12 cellular contexts compared by ENCODE assay signal in the genomic region with DNA sequence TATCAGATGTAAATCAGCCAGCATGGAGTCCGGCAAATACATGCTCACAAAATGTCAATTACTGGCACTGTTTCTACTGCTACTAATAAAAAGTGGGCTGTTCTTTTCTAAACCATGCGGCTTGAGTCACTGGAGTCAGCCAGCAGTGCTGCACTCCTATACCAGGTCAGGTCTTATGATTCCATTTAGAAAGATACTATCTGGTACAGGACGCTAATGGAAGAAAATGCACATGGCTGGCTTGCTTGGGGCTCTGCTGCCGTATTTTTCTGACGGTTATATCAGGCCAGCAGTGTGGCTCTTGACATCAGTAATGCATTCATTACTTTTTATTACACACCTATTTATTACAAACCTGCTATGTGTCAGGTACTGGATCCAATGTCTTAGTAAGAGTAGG.
A peak's percentile ranks its signal among the peaks of the same experiment; 100 is the strongest.
DNase-seq lines count a peak whose midpoint lies in the region; ATAC-seq and TF ChIP-seq lines count a peak whose summit lies in the region.
"Had no signal": no experiment of that assay in that cellular context is flagged by ENCODE, and none has a peak within 500 bp of the region (broad histone marks: within the 10 kb centered on the region; RNA-seq: fewer than 3 reads in every experiment).

No MANE protein-coding gene starts in this region.

- no peak overlapping the region for H3K27ac ChIP-seq in stomach
- H3K27ac ChIP-seq: C4-2B had no signal

- no peak overlapping the region for H3K4me3 ChIP-seq in stomach

- TF ChIP-seq EP300 in stomach (IDR thresholded peaks at IDR 0.05): no peak

- DNase-seq in SK-N-DZ (ENCODE audit: low spot score) (peak; percentile 93), mesenteric fat pad (ENCODE audit: low spot score) (peak; percentile 6), stomach (no peak), SHP77 treated with DMSO at 0.1 percent for 48 hours (lab: John Stamatoyannopoulos, UW) (no peak), ureter (ENCODE audit: low spot score) (no peak)
- DNase-seq: ACHN; Caco-2; CD4-positive, alpha-beta T cell; H9 had no signal

- no peaks in the 10 kb centered on the region for H3K36me3 ChIP-seq in stomach

- TF ChIP-seq CTCF in stomach (IDR thresholded peaks at IDR 0.05): no peak

- intact Hi-C loops in stomach (cut with DNase I; ENCODE audit: low total_unique reads): no loop called here

- H3K27me3 ChIP-seq in stomach: no peaks in the 10 kb centered on the region

- no peaks in the 10 kb centered on the region for H3K9me3 ChIP-seq in stomach
- H3K9me3 ChIP-seq: Caco-2 had no signal

- no peak for TF ChIP-seq POLR2A in stomach (IDR thresholded peaks at IDR 0.05)

- peaks cover 29 to 50% (median 34%) of the 10 kb centered on the region in 4 donors for H3K4me1 ChIP-seq in stomach

- peak; percentile 79 for ATAC-seq in SK-N-SH treated with all-trans-retinoic acid at 6 μM for 48 hours
- ATAC-seq: HepG2 had no signal

- WGBS in stomach, 5 donors: 91 to 92% (median 91%) methylated on average over 5 of the region's 5 CpGs

TF ChIP-seq in SK-N-SH treated with all-trans-retinoic acid at 6 μM for 48 hours, 23 proteins besides CTCF, POLR2A, EP300 and RAD21:
- TF ChIP-seq ZNF8 (CRISPR knock-in tag; IDR thresholded peaks at IDR 0.05): no peak
- TF ChIP-seq GLIS3 (CRISPR knock-in tag; IDR thresholded peaks at IDR 0.05): no peak
- TF ChIP-seq TCF4 (CRISPR knock-in tag; IDR thresholded peaks at IDR 0.05; ENCODE audit: borderline replicate concordance): peak; percentile 97
- TF ChIP-seq ZC3H10 (CRISPR knock-in tag; IDR thresholded peaks at IDR 0.05): no peak
- TF ChIP-seq ESRRG (CRISPR knock-in tag; IDR thresholded peaks at IDR 0.05): no peak; the same call in 1 of the 2 replicates
- TF ChIP-seq, protein P1, sequence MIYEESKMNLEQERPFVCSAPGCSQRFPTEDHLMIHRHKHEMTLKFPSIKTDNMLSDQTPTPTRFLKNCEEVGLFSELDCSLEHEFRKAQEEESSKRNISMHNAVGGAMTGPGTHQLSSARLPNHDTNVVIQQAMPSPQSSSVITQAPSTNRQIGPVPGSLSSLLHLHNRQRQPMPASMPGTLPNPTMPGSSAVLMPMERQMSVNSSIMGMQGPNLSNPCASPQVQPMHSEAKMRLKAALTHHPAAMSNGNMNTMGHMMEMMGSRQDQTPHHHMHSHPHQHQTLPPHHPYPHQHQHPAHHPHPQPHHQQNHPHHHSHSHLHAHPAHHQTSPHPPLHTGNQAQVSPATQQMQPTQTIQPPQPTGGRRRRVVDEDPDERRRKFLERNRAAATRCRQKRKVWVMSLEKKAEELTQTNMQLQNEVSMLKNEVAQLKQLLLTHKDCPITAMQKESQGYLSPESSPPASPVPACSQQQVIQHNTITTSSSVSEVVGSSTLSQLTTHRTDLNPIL (CRISPR knock-in tag; IDR thresholded peaks at IDR 0.05; ENCODE audit: low read depth): peak; percentile 66; the same call in 1 of the 2 replicates
- TF ChIP-seq, protein P2, sequence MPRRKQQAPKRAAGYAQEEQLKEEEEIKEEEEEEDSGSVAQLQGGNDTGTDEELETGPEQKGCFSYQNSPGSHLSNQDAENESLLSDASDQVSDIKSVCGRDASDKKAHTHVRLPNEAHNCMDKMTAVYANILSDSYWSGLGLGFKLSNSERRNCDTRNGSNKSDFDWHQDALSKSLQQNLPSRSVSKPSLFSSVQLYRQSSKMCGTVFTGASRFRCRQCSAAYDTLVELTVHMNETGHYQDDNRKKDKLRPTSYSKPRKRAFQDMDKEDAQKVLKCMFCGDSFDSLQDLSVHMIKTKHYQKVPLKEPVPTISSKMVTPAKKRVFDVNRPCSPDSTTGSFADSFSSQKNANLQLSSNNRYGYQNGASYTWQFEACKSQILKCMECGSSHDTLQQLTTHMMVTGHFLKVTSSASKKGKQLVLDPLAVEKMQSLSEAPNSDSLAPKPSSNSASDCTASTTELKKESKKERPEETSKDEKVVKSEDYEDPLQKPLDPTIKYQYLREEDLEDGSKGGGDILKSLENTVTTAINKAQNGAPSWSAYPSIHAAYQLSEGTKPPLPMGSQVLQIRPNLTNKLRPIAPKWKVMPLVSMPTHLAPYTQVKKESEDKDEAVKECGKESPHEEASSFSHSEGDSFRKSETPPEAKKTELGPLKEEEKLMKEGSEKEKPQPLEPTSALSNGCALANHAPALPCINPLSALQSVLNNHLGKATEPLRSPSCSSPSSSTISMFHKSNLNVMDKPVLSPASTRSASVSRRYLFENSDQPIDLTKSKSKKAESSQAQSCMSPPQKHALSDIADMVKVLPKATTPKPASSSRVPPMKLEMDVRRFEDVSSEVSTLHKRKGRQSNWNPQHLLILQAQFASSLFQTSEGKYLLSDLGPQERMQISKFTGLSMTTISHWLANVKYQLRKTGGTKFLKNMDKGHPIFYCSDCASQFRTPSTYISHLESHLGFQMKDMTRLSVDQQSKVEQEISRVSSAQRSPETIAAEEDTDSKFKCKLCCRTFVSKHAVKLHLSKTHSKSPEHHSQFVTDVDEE (CRISPR knock-in tag; IDR thresholded peaks at IDR 0.05): peak; percentile 97; the same call in 1 of the 2 replicates
- TF ChIP-seq TOX (CRISPR knock-in tag; IDR thresholded peaks at IDR 0.05; ENCODE audit: borderline replicate concordance): no peak
- TF ChIP-seq, protein P3, sequence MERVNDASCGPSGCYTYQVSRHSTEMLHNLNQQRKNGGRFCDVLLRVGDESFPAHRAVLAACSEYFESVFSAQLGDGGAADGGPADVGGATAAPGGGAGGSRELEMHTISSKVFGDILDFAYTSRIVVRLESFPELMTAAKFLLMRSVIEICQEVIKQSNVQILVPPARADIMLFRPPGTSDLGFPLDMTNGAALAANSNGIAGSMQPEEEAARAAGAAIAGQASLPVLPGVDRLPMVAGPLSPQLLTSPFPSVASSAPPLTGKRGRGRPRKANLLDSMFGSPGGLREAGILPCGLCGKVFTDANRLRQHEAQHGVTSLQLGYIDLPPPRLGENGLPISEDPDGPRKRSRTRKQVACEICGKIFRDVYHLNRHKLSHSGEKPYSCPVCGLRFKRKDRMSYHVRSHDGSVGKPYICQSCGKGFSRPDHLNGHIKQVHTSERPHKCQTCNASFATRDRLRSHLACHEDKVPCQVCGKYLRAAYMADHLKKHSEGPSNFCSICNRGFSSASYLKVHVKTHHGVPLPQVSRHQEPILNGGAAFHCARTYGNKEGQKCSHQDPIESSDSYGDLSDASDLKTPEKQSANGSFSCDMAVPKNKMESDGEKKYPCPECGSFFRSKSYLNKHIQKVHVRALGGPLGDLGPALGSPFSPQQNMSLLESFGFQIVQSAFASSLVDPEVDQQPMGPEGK (CRISPR knock-in tag; IDR thresholded peaks at IDR 0.05; ENCODE audit: borderline replicate concordance): no peak
- TF ChIP-seq, protein P4, sequence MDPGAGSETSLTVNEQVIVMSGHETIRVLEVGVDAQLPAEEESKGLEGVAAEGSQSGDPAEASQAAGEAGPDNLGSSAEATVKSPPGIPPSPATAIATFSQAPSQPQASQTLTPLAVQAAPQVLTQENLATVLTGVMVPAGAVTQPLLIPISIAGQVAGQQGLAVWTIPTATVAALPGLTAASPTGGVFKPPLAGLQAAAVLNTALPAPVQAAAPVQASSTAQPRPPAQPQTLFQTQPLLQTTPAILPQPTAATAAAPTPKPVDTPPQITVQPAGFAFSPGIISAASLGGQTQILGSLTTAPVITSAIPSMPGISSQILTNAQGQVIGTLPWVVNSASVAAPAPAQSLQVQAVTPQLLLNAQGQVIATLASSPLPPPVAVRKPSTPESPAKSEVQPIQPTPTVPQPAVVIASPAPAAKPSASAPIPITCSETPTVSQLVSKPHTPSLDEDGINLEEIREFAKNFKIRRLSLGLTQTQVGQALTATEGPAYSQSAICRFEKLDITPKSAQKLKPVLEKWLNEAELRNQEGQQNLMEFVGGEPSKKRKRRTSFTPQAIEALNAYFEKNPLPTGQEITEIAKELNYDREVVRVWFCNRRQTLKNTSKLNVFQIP (CRISPR knock-in tag; IDR thresholded peaks at IDR 0.05; ENCODE audit: borderline replicate concordance, low read depth): no peak
- TF ChIP-seq, protein P5, sequence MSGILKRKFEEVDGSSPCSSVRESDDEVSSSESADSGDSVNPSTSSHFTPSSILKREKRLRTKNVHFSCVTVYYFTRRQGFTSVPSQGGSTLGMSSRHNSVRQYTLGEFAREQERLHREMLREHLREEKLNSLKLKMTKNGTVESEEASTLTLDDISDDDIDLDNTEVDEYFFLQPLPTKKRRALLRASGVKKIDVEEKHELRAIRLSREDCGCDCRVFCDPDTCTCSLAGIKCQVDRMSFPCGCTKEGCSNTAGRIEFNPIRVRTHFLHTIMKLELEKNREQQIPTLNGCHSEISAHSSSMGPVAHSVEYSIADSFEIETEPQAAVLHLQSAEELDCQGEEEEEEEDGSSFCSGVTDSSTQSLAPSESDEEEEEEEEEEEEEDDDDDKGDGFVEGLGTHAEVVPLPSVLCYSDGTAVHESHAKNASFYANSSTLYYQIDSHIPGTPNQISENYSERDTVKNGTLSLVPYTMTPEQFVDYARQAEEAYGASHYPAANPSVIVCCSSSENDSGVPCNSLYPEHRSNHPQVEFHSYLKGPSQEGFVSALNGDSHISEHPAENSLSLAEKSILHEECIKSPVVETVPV (CRISPR knock-in tag; IDR thresholded peaks at IDR 0.05): peak; percentile 78; the same call in 1 of the 2 replicates
- TF ChIP-seq CSDC2 (CRISPR knock-in tag; IDR thresholded peaks at IDR 0.05): peak; percentile 31; the same call in 1 of the 2 replicates
- no peak for TF ChIP-seq OSR1 (CRISPR knock-in tag; IDR thresholded peaks at IDR 0.05)
- TF ChIP-seq ZFP3 (CRISPR knock-in tag; IDR thresholded peaks at IDR 0.05): peak; percentile 88
- peak; percentile 56; the same call in 1 of the 2 replicates for TF ChIP-seq SNAI2 (CRISPR knock-in tag; IDR thresholded peaks at IDR 0.05)
- no peak for TF ChIP-seq ZNF70 (CRISPR knock-in tag; IDR thresholded peaks at IDR 0.05)
- TF ChIP-seq ISL1 (CRISPR knock-in tag; IDR thresholded peaks at IDR 0.05): peak; percentile 85
- no peak for TF ChIP-seq ZNF565 (CRISPR knock-in tag; conservative IDR thresholded peaks at IDR 0.05; ENCODE audit: low read depth)

Comparison
In these comparisons a context has a peak if more than half of its experiments do, and no peak if none do; other contexts are left out.
1. DNase-seq: peak in SK-N-DZ (single experiment) and mesenteric fat pad (single experiment); none in stomach (single experiment), SHP77 treated with DMSO at 0.1 percent for 48 hours (single experiment) and ureter (single experiment).